24 cellular contexts compared by ENCODE assay signal in genomic region chr12:130970908-130971233, GRCh38. TPM values are rescaled to one million over a fixed set of nuclear protein-coding genes. Genes with fewer than 3 reads are reported as not detected.
DNase-seq lines count a peak whose midpoint lies in the region; ATAC-seq and TF ChIP-seq lines count a peak whose summit lies in the region.
"Had no signal": no experiment of that assay in that cellular context is flagged by ENCODE, and none has a peak within 500 bp of the region (broad histone marks: within the 10 kb centered on the region; RNA-seq: fewer than 3 reads in every experiment).

No MANE protein-coding gene starts in this region.

- no peaks in the 10 kb centered on the region for H3K9me3 Mint-ChIP-seq in activated T-helper 17 cell treated with anti-CD3 and anti-CD28 coated beads, Interleukin-2, amount 50 U/mL, for 72 hours
- H3K9me3 Mint-ChIP-seq: activated naive CD8-positive, alpha-beta T cell treated with anti-CD3 and anti-CD28 coated beads, Interleukin-2, amount 10 ng/mL, durations not matched to agents 7 days and 5 days had no signal

- H3K27me3 ChIP-seq in liver (ENCODE audit: control insufficient read depth in 4 of 4, insufficient read depth in 4 of 4, low read length in 3 of 4) (no peaks in the 10 kb centered on the region), MG63 (no peaks in the 10 kb centered on the region; the same call in 1 of the 2 replicates)
- H3K27me3 ChIP-seq: esophagus muscularis mucosa, foreskin keratinocyte, heart right ventricle, suprapubic skin had no signal

- WGBS in liver: 35% methylated on average over 10 of the region's 10 CpGs

- H3K9me3 ChIP-seq in liver (ENCODE audit: control insufficient read depth in 4 of 4, low read length in 3 of 4): no peaks in the 10 kb centered on the region
- H3K9me3 ChIP-seq in MG63: no peaks in the 10 kb centered on the region
- H3K9me3 ChIP-seq: esophagus muscularis mucosa, heart right ventricle, prostate gland, suprapubic skin had no signal

- TF ChIP-seq CTCF in liver (IDR thresholded peaks at IDR 0.05; ENCODE audit: low read depth, low read length, missing input control): no peak

- H3K4me1 ChIP-seq in liver (ENCODE audit: control insufficient read depth in 4 of 4, insufficient read depth in 4 of 4, low read length in 3 of 4): peaks cover 0 to 6% (median 0%) of the 10 kb centered on the region in 4 donors
- H3K4me1 ChIP-seq: foreskin keratinocyte, prostate gland, suprapubic skin had no signal

- H3K4me3 ChIP-seq in liver (ENCODE audit: low read depth in 1 of 3, low read length in 3 of 3) (no peak overlapping the region), MG63 (no peak overlapping the region)
- H3K4me3 ChIP-seq: esophagus muscularis mucosa, heart right ventricle, prostate gland, suprapubic skin had no signal

- no peaks in the 10 kb centered on the region for H3K4me1 Mint-ChIP-seq in activated T-helper 17 cell treated with anti-CD3 and anti-CD28 coated beads, Interleukin-2, amount 50 U/mL, for 72 hours
- H3K4me1 Mint-ChIP-seq: activated naive CD8-positive, alpha-beta T cell treated with anti-CD3 and anti-CD28 coated beads, Interleukin-2, amount 10 ng/mL, durations not matched to agents 7 days and 5 days had no signal

- no peak overlapping the region for H3K4me3 Mint-ChIP-seq in activated T-helper 17 cell treated with anti-CD3 and anti-CD28 coated beads, Interleukin-2, amount 50 U/mL, for 72 hours
- H3K4me3 Mint-ChIP-seq: activated naive CD8-positive, alpha-beta T cell treated with anti-CD3 and anti-CD28 coated beads, Interleukin-2, amount 10 ng/mL, durations not matched to agents 7 days and 5 days had no signal

- H3K27me3 Mint-ChIP-seq in activated T-helper 17 cell treated with anti-CD3 and anti-CD28 coated beads, Interleukin-2, amount 50 U/mL, for 72 hours: peaks cover 4% of the 10 kb centered on the region

- H3K9ac ChIP-seq in liver (ENCODE audit: low read depth in 1 of 2, low read length in 2 of 2): no peak overlapping the region

- peak in 1 of 2 donors; percentile 16 for TF ChIP-seq RAD21 in liver (IDR thresholded peaks at IDR 0.05)

- no peak for DNase-seq in MG63
- DNase-seq in COLO668 (lab: John Stamatoyannopoulos, UW; ENCODE audit: unreplicated experiment): no peak
- DNase-seq: ACHN; activated CD4-positive, alpha-beta T cell treated with anti-CD3 and anti-CD28 coated beads for 48 hours; activated gamma-delta T cell; activated naive CD8-positive, alpha-beta T cell treated with anti-CD3 and anti-CD28 coated beads, Interleukin-2, amount 10 ng/mL, durations not matched to agents 7 days and 5 days; activated T-cell treated with anti-CD3 and anti-CD28 coated beads, Interleukin-2, amount 50 U/mL, for 1 hour; foreskin keratinocyte; heart right ventricle; left cardiac atrium; NCI-H1694; NK-92 treated with Interleukin-12 subunit alpha and Interleukin-12 subunit beta, amount 100 ng/mL, for 24 hours; Right ventricle myocardium superior; stimulated activated naive CD4-positive, alpha-beta T cell had no signal

- H3K27ac ChIP-seq in liver (ENCODE audit: low read depth in 1 of 2, low read length in 2 of 2): no peak overlapping the region
- H3K27ac ChIP-seq: foreskin keratinocyte, HL-60, prostate gland, suprapubic skin had no signal

- H3K36me3 Mint-ChIP-seq in activated T-helper 17 cell treated with anti-CD3 and anti-CD28 coated beads, Interleukin-2, amount 50 U/mL, for 72 hours (ENCODE audit: low read depth): no peaks in the 10 kb centered on the region
- H3K36me3 Mint-ChIP-seq: activated naive CD8-positive, alpha-beta T cell treated with anti-CD3 and anti-CD28 coated beads, Interleukin-2, amount 10 ng/mL, durations not matched to agents 7 days and 5 days had no signal

- H3K27ac Mint-ChIP-seq in activated T-helper 17 cell treated with anti-CD3 and anti-CD28 coated beads, Interleukin-2, amount 50 U/mL, for 72 hours: no peak overlapping the region
- H3K27ac Mint-ChIP-seq: activated naive CD8-positive, alpha-beta T cell treated with anti-CD3 and anti-CD28 coated beads, Interleukin-2, amount 10 ng/mL, durations not matched to agents 7 days and 5 days had no signal

- ATAC-seq in GM18502 (IDR thresholded peaks at IDR 0.05; ENCODE audit: poor library complexity, unreplicated experiment) (peak; percentile 36), GM21717 (IDR thresholded peaks at IDR 0.05; ENCODE audit: unreplicated experiment) (peak; percentile 18), HG03439 (IDR thresholded peaks at IDR 0.05; ENCODE audit: unreplicated experiment) (peak; percentile 38), GM18870 (IDR thresholded peaks at IDR 0.05; ENCODE audit: unreplicated experiment) (no peak)
- ATAC-seq in activated T-helper 17 cell treated with anti-CD3 and anti-CD28 coated beads, Interleukin-2, amount 50 U/mL, for 72 hours (replicated peaks): no peak
- ATAC-seq: foreskin keratinocyte, heart right ventricle, left cardiac atrium had no signal

- H3K36me3 ChIP-seq in liver (ENCODE audit: control insufficient read depth in 4 of 4, insufficient read depth in 3 of 4, low read depth in 1 of 4, low read length in 3 of 4) (no peaks in the 10 kb centered on the region), MG63 (no peaks in the 10 kb centered on the region)
- H3K36me3 ChIP-seq: prostate gland had no signal

TF ChIP-seq in liver, 16 proteins besides CTCF, POLR2A, EP300 and RAD21:
- TF ChIP-seq HNF4A (conservative IDR thresholded peaks at IDR 0.05) (peak; percentile 73 to 75), FOXA1 (IDR thresholded peaks at IDR 0.05) (no peak), SP1 (IDR thresholded peaks at IDR 0.05) (peak; percentile 50)
TF ChIP-seq in liver: peak in this region for 2.

RNA-seq across cellular contexts. Expression of gene ADGRD1, which starts 17.2 kb away (rescaled TPM):
- 1 to 10 TPM; 5.8 to 7.1 TPM for total RNA-seq in liver
- polyA plus RNA-seq in liver: 1 to 10 TPM; 2.7 to 3.4 TPM
- 0.89 and 5.3 TPM in 2 replicates for total RNA-seq in MG63 (2014; rRNA removed; shearing (Covaris generic); ENCODE audit: low replicate concordance)
- total RNA-seq in activated T-helper 17 cell treated with anti-CD3 and anti-CD28 coated beads, Interleukin-2, amount 50 U/mL, for 72 hours: 1 to 10 TPM in 1 of 2 donors, not detected in 1; 2.7 TPM
- total RNA-seq: activated naive CD8-positive, alpha-beta T cell treated with anti-CD3 and anti-CD28 coated beads, Interleukin-2, amount 10 ng/mL, durations not matched to agents 7 days and 5 days; foreskin keratinocyte had no signal
- polyA plus RNA-seq: foreskin keratinocyte had no signal

Comparison
In these comparisons a context has a peak if more than half of its experiments do, and no peak if none do; other contexts are left out.
1. ATAC-seq: peak in GM18502 (single experiment), GM21717 (single experiment) and HG03439 (single experiment); none in GM18870 (single experiment) and activated T-helper 17 cell treated with anti-CD3 and anti-CD28 coated beads, Interleukin-2, amount 50 U/mL, for 72 hours (single experiment).